8 cellular contexts compared by ENCODE assay signal in the genomic region with DNA sequence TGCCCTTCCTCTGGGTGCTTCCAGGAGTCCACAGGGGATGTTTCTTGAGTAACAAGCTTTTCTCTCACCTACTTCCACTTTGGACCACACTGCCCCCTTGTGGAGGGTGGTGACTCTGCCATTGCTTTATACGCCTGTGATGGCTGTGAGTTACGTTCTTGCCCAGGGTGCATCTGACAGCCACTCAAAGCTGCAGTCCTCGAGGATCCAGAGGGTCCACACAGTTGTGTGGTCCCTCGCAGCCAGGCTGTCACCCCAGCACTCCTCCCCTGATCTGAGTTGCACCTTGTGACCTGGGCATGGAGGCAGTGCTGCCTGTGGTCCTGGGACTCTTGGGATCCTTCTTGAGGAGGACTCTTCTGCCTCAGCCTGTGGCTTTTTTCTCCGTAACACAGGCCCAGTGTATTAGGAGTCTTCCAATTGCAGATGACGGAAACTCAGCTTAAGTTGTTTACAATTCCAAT. TPM values are rescaled to one million over a fixed set of nuclear protein-coding genes. Genes with fewer than 3 reads are reported as not detected.
DNase-seq lines count a peak whose midpoint lies in the region; ATAC-seq and TF ChIP-seq lines count a peak whose summit lies in the region.

No MANE protein-coding gene starts in this region.

- H3K4me3 ChIP-seq in AG04450 (ENCODE audit: low read depth, low read length) (no peak overlapping the region), mammary epithelial cell (replicated peaks in 1 of 3; ENCODE audit: insufficient read depth in 1 of 3, low read depth in 2 of 3, low read length in 3 of 3) (no peak overlapping the region)

- H3K36me3 Mint-ChIP-seq in WTC11 = no peaks in the 10 kb centered on the region

- dilution Hi-C loops in mammary epithelial cell (cut with HindIII; ENCODE audit: low sequenced_read_pairs) = loop anchor here (5.0 kb wide), 2 partner anchors 96 to 221 kb away; no protein-coding TSS in a partner anchor

- CTCF ChIA-PET in AG04450 (lab: Charles Lee) = interaction anchor here (0.6 to 17.1 kb wide), 114 partner anchors 9 to 1999 kb away, joined by 3 to 794 read pairs (median 4); partner anchors contain the start of genes CEP70, ESYT3 and FAIM
- CTCF ChIA-PET in WTC11 (lab: Charles Lee) = interaction anchor here (0.6 to 5.9 kb wide), 87 partner anchors 8 to 620 kb away, joined by 3 to 138 read pairs (median 4); partner anchors contain the start of genes CEP70, ESYT3, FAIM and FOXL2
- CTCF ChIA-PET in mammary epithelial cell (lab: Charles Lee; ENCODE audit: low non-redundant PET) = interaction anchor here (0.6 to 1.0 kb wide), 3 partner anchors 13 to 750 kb away, joined by 3 to 8 read pairs (median 4); no protein-coding TSS in a partner anchor

- H3K9me3 ChIP-seq in AG04450 (ENCODE audit: control insufficient read depth, insufficient read depth, low read length) (no peaks in the 10 kb centered on the region; the same call in 1 of the 2 replicates), mammary epithelial cell (replicated peaks; ENCODE audit: insufficient read depth, low read length) (no peaks in the 10 kb centered on the region)

- no peaks in the 10 kb centered on the region; the same call in 1 of the 2 replicates for H3K27me3 Mint-ChIP-seq in WTC11 (ENCODE audit: low read depth)

- no peaks in the 10 kb centered on the region for H4K20me1 ChIP-seq in mammary epithelial cell (ENCODE audit: insufficient read depth, low read length)

- peaks cover 16% of the 10 kb centered on the region for H3K4me1 ChIP-seq in mammary epithelial cell (ENCODE audit: insufficient read depth, low read length)

- WGBS in mammary epithelial cell (ENCODE audit: low coverage, missing lambda C conversion rate) = 26% methylated on average over 6 of the region's 6 CpGs

- no peak overlapping the region for H3K9ac ChIP-seq in mammary epithelial cell (ENCODE audit: insufficient read depth, low read length)

- POLR2A ChIA-PET in AG04450 (lab: Yijun Ruan, JAX) = interaction anchor here (0.8 to 1.3 kb wide), 3 partner anchors 12 to 329 kb away, joined by 3 to 5 read pairs (median 4); partner anchors contain the start of genes CEP70, FOXL2 and FOXL2NB
- POLR2A ChIA-PET in WTC11 (lab: Charles Lee) = interaction anchor here (0.5 to 1.5 kb wide), 5 partner anchors 12 to 489 kb away, joined by 3 to 5 read pairs (median 3); partner anchors contain the start of gene CEP70

- intact Hi-C loops in mammary epithelial cell (cut with micrococcal nuclease) = loop anchor here (1.0 to 5.0 kb wide), 6 partner anchors 224 to 591 kb away; partner anchors contain the start of gene CEP70
- intact Hi-C loops in left colon (cut with DNase I, micrococcal nuclease) = no loop called here

- in situ Hi-C loops in mammary epithelial cell (cut with MboI; ENCODE audit: low sequenced_read_pairs in 2 of 2) = loop anchor here (10.0 to 25.0 kb wide), 4 partner anchors 329 to 736 kb away; partner anchors contain the start of genes ARMC8 (in 1 of the 2) and CEP70 (in 1 of the 2)

- H3K9me3 Mint-ChIP-seq in WTC11 = no peaks in the 10 kb centered on the region

- no TSS peak for BruUV-seq in mammary epithelial cell (replicated peaks; lab: Mats Ljungman, UMichigan)

- TF ChIP-seq CTCF in AG04450 (IDR thresholded peaks at IDR 0.05; ENCODE audit: low read depth, low read length) = peak; percentile 96
- peak; percentile 90 for TF ChIP-seq CTCF in WTC11 (IDR thresholded peaks at IDR 0.05)
- peak; percentile 94 to 98 for TF ChIP-seq CTCF in mammary epithelial cell (conservative IDR thresholded peaks at IDR 0.05 in 1 of 2, IDR thresholded peaks at IDR 0.05 in 1 of 2; ENCODE audit: extremely low read depth in 1 of 2, insufficient read depth in 1 of 2, low read depth in 1 of 2, low read length in 2 of 2)

- H2AFZ ChIP-seq in mammary epithelial cell (ENCODE audit: low read depth, low read length) = peak overlapping the region; percentile 75

- DNase-seq in AG04450 (ENCODE audit: low read depth, low spot score) (peak; percentile 67), NCI-H2171 treated with DMSO at 0.1 percent for 48 hours (lab: John Stamatoyannopoulos, UW) (peak; percentile 72), WTC11 (ENCODE audit: low spot score) (peak; percentile 95), mammary epithelial cell (peak; percentile 78), left colon (peak; percentile 67 to 89)
- peak; percentile 88 to 92 for DNase-seq in stimulated activated CD4-positive, alpha-beta T cell treated with anti-CD3 and anti-CD28 coated beads, Interleukin-2, amount 100 ng/mL, for 48 hours

- no peaks in the 10 kb centered on the region for H3K36me3 ChIP-seq in mammary epithelial cell (ENCODE audit: insufficient read depth, low read length)

- H3K4me3 Mint-ChIP-seq in WTC11 = no peak overlapping the region

- H3K79me2 ChIP-seq in mammary epithelial cell (ENCODE audit: insufficient read depth, low read length) = no peaks in the 10 kb centered on the region

- ATAC-seq in GM18858 (IDR thresholded peaks at IDR 0.05; ENCODE audit: unreplicated experiment) (peak; percentile 62), HG03103 (IDR thresholded peaks at IDR 0.05; ENCODE audit: low read depth, unreplicated experiment) (peak; percentile 73), WTC11 (peak; percentile 94), left colon (peak; percentile 94)

- H3K27ac ChIP-seq in AG04450 (ENCODE audit: low read depth, low read length) (no peak overlapping the region), mammary epithelial cell (ENCODE audit: insufficient read depth, low read depth, low read length) (no peak overlapping the region)

- no peak overlapping the region for H3K4me2 ChIP-seq in mammary epithelial cell (ENCODE audit: insufficient read depth, low read depth, low read length)

- H3K27ac Mint-ChIP-seq in WTC11 = no peak overlapping the region

- H3K4me1 Mint-ChIP-seq in WTC11 = no peaks in the 10 kb centered on the region

- H3K27me3 ChIP-seq in AG04450 (ENCODE audit: control insufficient read depth, insufficient read depth, low read length) (peaks cover 8% of the 10 kb centered on the region), mammary epithelial cell (ENCODE audit: insufficient read depth, low read length) (no peaks in the 10 kb centered on the region)

TF ChIP-seq in WTC11, 78 proteins besides CTCF, POLR2A, EP300 and RAD21:
- TF ChIP-seq, protein P1, sequence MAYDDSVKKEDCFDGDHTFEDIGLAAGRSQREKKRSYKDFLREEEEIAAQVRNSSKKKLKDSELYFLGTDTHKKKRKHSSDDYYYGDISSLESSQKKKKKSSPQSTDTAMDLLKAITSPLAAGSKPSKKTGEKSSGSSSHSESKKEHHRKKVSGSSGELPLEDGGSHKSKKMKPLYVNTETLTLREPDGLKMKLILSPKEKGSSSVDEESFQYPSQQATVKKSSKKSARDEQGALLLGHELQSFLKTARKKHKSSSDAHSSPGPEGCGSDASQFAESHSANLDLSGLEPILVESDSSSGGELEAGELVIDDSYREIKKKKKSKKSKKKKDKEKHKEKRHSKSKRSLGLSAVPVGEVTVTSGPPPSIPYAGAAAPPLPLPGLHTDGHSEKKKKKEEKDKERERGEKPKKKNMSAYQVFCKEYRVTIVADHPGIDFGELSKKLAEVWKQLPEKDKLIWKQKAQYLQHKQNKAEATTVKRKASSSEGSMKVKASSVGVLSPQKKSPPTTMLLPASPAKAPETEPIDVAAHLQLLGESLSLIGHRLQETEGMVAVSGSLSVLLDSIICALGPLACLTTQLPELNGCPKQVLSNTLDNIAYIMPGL (CRISPR knock-in tag; IDR thresholded peaks at IDR 0.05) = 0 out of 2 replicates have a peak, but pooled peaks have one; percentile 28
- TF ChIP-seq NFE2L1 (CRISPR knock-in tag; IDR thresholded peaks at IDR 0.05) = no peak

RNA-seq across cellular contexts. Expression of gene FOXL2, which starts 23.4 kb away (rescaled TPM):
- polyA plus RNA-seq in AG04450 (2011; rRNA removed) = 0.05 and 0.07 TPM in 2 replicates
- polyA minus RNA-seq in AG04450 (2011; rRNA and poly(A)+ RNA removed) = not detected in 2 replicates
- total RNA-seq in WTC11 (2021) = 0.82 to 1.6 TPM (median 1.4 TPM) in 3 replicates
- 1 to 10 TPM in 1 of 2 donors, under 1 TPM in 1; 0.64 to 1.5 TPM for total RNA-seq in mammary epithelial cell
- polyA plus RNA-seq in mammary epithelial cell = 0.48 TPM
- not detected for polyA minus RNA-seq in mammary epithelial cell
- not detected for total RNA-seq in left colon

RNA-seq across cellular contexts. Expression of gene FOXL2NB, which starts 23.5 kb away (rescaled TPM):
- polyA plus RNA-seq in AG04450 (2011; rRNA removed) (0.04 and 0.05 TPM in 2 replicates), mammary epithelial cell (0.09 TPM)
- not detected in 2 replicates for polyA minus RNA-seq in AG04450 (2011; rRNA and poly(A)+ RNA removed)
- total RNA-seq in WTC11 (2021) (2.2 to 5.1 TPM (median 2.9 TPM) in 3 replicates), mammary epithelial cell (under 1 TPM; 0.42 to 0.50 TPM), left colon (not detected)
- polyA minus RNA-seq in mammary epithelial cell = not detected
